In genomic region chr21:42815217-42815616, GRCh38 we compare ENCODE assay signal across 2 cellular contexts.
A peak's percentile ranks its signal among the peaks of the same experiment; 100 is the strongest.
TF ChIP-seq lines count a peak whose summit lies in the region.

No MANE protein-coding gene starts in this region.

TF ChIP-seq in HEK293, 187 proteins besides CTCF, POLR2A, EP300 and RAD21 (continued from another document):
- TF ChIP-seq ZNF518A (tag by site-specific recombination; conservative IDR thresholded peaks at IDR 0.05; ENCODE audit: low read depth) (peak; percentile 38; the same call in 1 of the 2 replicates), ZNF658 (tag by site-specific recombination; IDR thresholded peaks at IDR 0.05) (no peak)
TF ChIP-seq in HEK293: peak in this region for 7.

TF ChIP-seq in SK-N-SH treated with all-trans-retinoic acid at 6 μM for 48 hours, 23 proteins besides CTCF, POLR2A, EP300 and RAD21 (continued from another document):
- TF ChIP-seq TSHZ2 (CRISPR knock-in tag; IDR thresholded peaks at IDR 0.05): no peak
- TF ChIP-seq CSDC2 (CRISPR knock-in tag; IDR thresholded peaks at IDR 0.05): no peak
- no peak for TF ChIP-seq BACH2 (CRISPR knock-in tag; IDR thresholded peaks at IDR 0.05; ENCODE audit: borderline replicate concordance)
